ENCODE assay signal across 1 cellular context in the genomic region with DNA sequence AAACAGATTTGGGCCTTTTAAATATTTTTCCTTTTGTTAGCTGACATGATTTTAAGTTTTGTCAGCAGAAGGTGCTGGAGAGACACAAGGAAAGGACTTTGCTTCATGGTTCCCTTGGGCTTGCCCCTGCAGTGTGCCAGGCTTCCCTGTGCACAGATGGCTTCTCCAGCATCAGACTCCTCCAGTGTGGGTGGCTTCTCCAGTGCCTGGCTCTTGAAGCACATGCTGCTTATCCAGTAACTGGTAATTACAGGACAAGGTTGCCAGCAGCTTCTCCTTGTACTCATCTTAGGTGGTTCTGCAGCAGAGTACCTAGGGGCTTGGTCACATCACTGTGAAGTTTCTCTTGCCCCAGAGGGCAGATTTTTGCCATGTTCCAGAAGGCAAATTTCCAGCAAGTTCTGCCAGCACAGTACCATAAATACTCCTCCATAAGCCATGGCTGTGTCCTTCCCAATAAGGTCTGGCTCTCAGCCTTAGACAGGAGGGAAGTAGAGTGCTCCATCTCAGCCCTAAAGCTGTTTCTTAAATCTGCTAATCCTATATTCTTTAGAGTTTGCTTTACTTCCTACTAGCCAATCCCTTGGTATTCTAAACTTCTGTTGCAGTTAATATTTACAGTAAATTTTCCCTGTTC.
TF ChIP-seq lines count a peak whose summit lies in the region.

No MANE protein-coding gene starts in this region.

TF ChIP-seq in K562, 482 proteins besides CTCF, POLR2A, EP300 and RAD21 (continued from another document):
- TF ChIP-seq CEBPZ (IDR thresholded peaks at IDR 0.05; ENCODE audit: borderline replicate concordance, low read depth, low read length) = no peak
